8 cellular contexts compared by ENCODE assay signal in the genomic region with DNA sequence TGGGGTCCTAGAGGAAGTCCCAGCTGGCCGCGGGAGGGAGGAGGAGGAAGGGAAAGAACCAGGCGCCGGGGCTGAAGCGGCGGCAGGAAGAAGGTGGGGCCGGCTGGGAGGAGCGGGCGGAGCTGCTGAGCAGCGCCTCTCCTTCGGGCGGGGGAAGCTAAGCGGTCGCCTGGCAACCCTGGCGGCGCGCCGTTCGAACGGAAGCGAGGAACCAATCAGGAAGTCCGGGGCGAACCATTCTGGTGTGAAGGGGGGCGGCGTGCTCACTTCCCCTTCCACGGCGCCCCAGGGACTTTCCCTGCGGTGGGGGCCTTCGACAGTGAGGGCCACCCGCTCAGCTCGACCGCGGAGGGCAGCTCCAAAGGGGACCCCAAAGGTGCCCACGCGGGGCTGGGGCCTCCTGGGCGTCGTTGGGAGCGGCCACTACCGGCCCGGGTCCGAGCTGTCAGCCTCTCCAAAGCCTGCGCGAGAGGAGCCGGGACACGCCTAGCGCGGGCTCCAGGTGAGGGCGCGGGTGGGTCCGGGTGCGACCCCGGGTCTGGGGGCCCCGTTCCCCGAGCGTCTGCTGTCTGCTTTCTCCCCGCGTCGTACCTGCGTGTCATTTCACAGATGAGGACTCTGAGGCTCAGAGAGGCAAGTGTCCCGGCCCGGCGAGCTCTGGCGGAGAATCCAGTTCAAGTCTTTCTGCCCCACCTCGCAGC. TPM values are rescaled to one million over a fixed set of nuclear protein-coding genes. Genes with fewer than 3 reads are reported as not detected.
DNase-seq lines count a peak whose midpoint lies in the region; ATAC-seq and TF ChIP-seq lines count a peak whose summit lies in the region.

Gene FAM110A (plus strand): TSS at position 266 of the 701 bp plus-strand sequence. CDS start 11,090 bp downstream, outside the sequence.

- H3K27me3 Mint-ChIP-seq in activated B cell treated with CpG ODN at 0.5 μM for 24 hours = no peaks in the 10 kb centered on the region
- peaks cover 3 to 8% (median 8%) of the 10 kb centered on the region in 3 donors for H3K27me3 Mint-ChIP-seq in immature natural killer cell (ENCODE audit: low read depth in 3 of 3)

- CTCF ChIA-PET in activated B cell treated with CpG ODN at 0.5 μM for 24 hours (lab: Charles Lee) = interaction anchor here (0.6 to 4.8 kb wide), 3 partner anchors 15 to 245 kb away, joined by 4 to 25 read pairs (median 5); no protein-coding TSS in a partner anchor

- peak; percentile 98 for ATAC-seq in GM19025 (IDR thresholded peaks at IDR 0.05; ENCODE audit: low read depth, unreplicated experiment)
- peak; percentile 95 for ATAC-seq in HG03280 (IDR thresholded peaks at IDR 0.05; ENCODE audit: unreplicated experiment)
- ATAC-seq in activated B cell treated with CpG ODN at 0.5 μM for 24 hours (ENCODE audit: low read depth) = peak; percentile 92

- POLR2A ChIA-PET in activated B cell treated with CpG ODN at 0.5 μM for 24 hours (lab: Charles Lee) = interaction anchor here (0.5 to 3.7 kb wide), 8 partner anchors 11 to 1818 kb away, joined by 3 to 50 read pairs (median 5); partner anchors contain the start of gene CSNK2A1

- intact Hi-C loops in activated B cell treated with CpG ODN at 0.5 μM for 24 hours (cut with micrococcal nuclease) = loop anchor here (1.0 to 5.0 kb wide), 5 partner anchors 11 to 289 kb away; partner anchors contain the start of gene PSMF1

- H3K4me3 Mint-ChIP-seq in activated B cell treated with CpG ODN at 0.5 μM for 24 hours (peak within 1 kb of the TSS; percentile 88), immature natural killer cell (peak within 1 kb of the TSS; percentile 84 to 91 (median 88))

- H3K9me3 Mint-ChIP-seq in activated B cell treated with CpG ODN at 0.5 μM for 24 hours (no peaks in the 10 kb centered on the region), immature natural killer cell (no peaks in the 10 kb centered on the region)

- DNase-seq in AG10803 (ENCODE audit: low read depth) = peak; percentile 94
- DNase-seq in NCI-H345 (lab: John Stamatoyannopoulos, UW) = peak; percentile 97
- peak; percentile 91 for DNase-seq in activated B cell treated with CpG ODN at 0.5 μM for 24 hours
- DNase-seq in cardiac fibroblast (ENCODE audit: low read depth in 2 of 2) = peak; percentile 95 to 96
- DNase-seq in immature natural killer cell = peak; percentile 95 to 96 (median 96)
- peak; percentile 79 for DNase-seq in smooth muscle cell of the brain vasculature (ENCODE audit: low read depth, low spot score)

- TF ChIP-seq CTCF in AG10803 (conservative IDR thresholded peaks at IDR 0.05; ENCODE audit: low read length) (no peak), activated B cell treated with CpG ODN at 0.5 μM for 24 hours (IDR thresholded peaks at IDR 0.05) (no peak), cardiac fibroblast (IDR thresholded peaks at IDR 0.05; ENCODE audit: low read depth, low read length) (no peak)

- peak within 1 kb of the TSS; percentile 83 for H3K4me3 ChIP-seq in AG10803 (ENCODE audit: low read length)
- peak within 1 kb of the TSS; percentile 86 to 89 for H3K4me3 ChIP-seq in cardiac fibroblast (replicated peaks in 1 of 2; ENCODE audit: low read depth in 2 of 2, low read length in 2 of 2)

- H3K4me1 Mint-ChIP-seq in activated B cell treated with CpG ODN at 0.5 μM for 24 hours = peaks cover 44% of the 10 kb centered on the region
- peaks cover 46 to 60% of the 10 kb centered on the region in 2 donors for H3K4me1 Mint-ChIP-seq in immature natural killer cell

- H3K36me3 Mint-ChIP-seq in activated B cell treated with CpG ODN at 0.5 μM for 24 hours (ENCODE audit: low read depth) (peaks cover 9% of the 10 kb centered on the region), immature natural killer cell (peaks cover 0 to 4% (median 0%) of the 10 kb centered on the region in 3 donors)

- H3K27ac Mint-ChIP-seq in activated B cell treated with CpG ODN at 0.5 μM for 24 hours (peak within 1 kb of the TSS; percentile 81), immature natural killer cell (peak within 1 kb of the TSS; percentile 81 to 94 (median 89))

RNA-seq across cellular contexts. Expression of gene FAM110A, which starts in this region (rescaled TPM):
- 9.2 and 11.0 TPM in 2 replicates for total RNA-seq in activated B cell treated with CpG ODN at 0.5 μM for 24 hours
- 10 to 100 TPM in 2 of 3 donors, 1 to 10 TPM in 1; 5.0 to 20.7 (median 13.8) TPM for polyA plus RNA-seq in immature natural killer cell

Comparison
In these comparisons a context has a peak if more than half of its experiments do, and no peak if none do; other contexts are left out.
1. Peak in every context shown above with its lines: DNase-seq, ATAC-seq and H3K4me3 ChIP-seq.